In genomic region chr12:56781726-56782125, GRCh38 we compare ENCODE assay signal across 20 cellular contexts.
"Had no signal": no experiment of that assay in that cellular context is flagged by ENCODE, and none has a peak within 500 bp of the region (broad histone marks: within the 10 kb centered on the region; RNA-seq: fewer than 3 reads in every experiment).

No MANE protein-coding gene starts in this region.

- H3K27me3 Mint-ChIP-seq: effector memory CD8-positive, alpha-beta T cell; progenitor cell of endocrine pancreas had no signal

- H3K27ac ChIP-seq: esophagus squamous epithelium, neural progenitor cell, pancreas, tibial nerve had no signal

- H3K36me3 ChIP-seq: esophagus squamous epithelium, neural progenitor cell, pancreas, tibial nerve had no signal

- H3K4me1 Mint-ChIP-seq: immature natural killer cell; stimulated activated effector memory CD8-positive, alpha-beta T cell treated with anti-CD3 and anti-CD28 coated beads, Interleukin-12 subunit alpha, Interleukin-12 subunit beta, amount 100 ng/mL, for 72 hours had no signal

- H3K4me3 Mint-ChIP-seq: effector memory CD8-positive, alpha-beta T cell; immature natural killer cell; natural killer cell treated with Interleukin-12 subunit alpha and Interleukin-12 subunit beta and Interleukin-15 and Interleukin-18, amount 100 ng/mL, for 72 hours; neural progenitor cell; stimulated activated effector memory CD8-positive, alpha-beta T cell treated with anti-CD3 and anti-CD28 coated beads, Interleukin-12 subunit alpha, Interleukin-12 subunit beta, amount 100 ng/mL, for 72 hours had no signal

- H3K9me3 Mint-ChIP-seq: effector memory CD8-positive, alpha-beta T cell; immature natural killer cell; natural killer cell treated with Interleukin-12 subunit alpha and Interleukin-12 subunit beta and Interleukin-15 and Interleukin-18, amount 100 ng/mL, for 72 hours; stimulated activated effector memory CD8-positive, alpha-beta T cell treated with anti-CD3 and anti-CD28 coated beads, Interleukin-12 subunit alpha, Interleukin-12 subunit beta, amount 100 ng/mL, for 72 hours had no signal

- H3K4me3 ChIP-seq: esophagus squamous epithelium, lung, neural progenitor cell, pancreas, tibial nerve had no signal

- ATAC-seq: effector memory CD8-positive, alpha-beta T cell; left ventricle myocardium superior; natural killer cell treated with Interleukin-12 subunit alpha and Interleukin-12 subunit beta and Interleukin-15 and Interleukin-18, amount 100 ng/mL, for 72 hours; pancreas; right cardiac atrium; stimulated activated effector memory CD8-positive, alpha-beta T cell treated with anti-CD3 and anti-CD28 coated beads, Interleukin-12 subunit alpha, Interleukin-12 subunit beta, amount 100 ng/mL, for 72 hours; stimulated activated naive CD8-positive, alpha-beta T cell treated with anti-CD3 and anti-CD28 coated beads, Interleukin-15, Interleukin-2, amounts not matched to agents 100 U/mL and 50 U/mL, for 24 hours had no signal

- H3K9me3 ChIP-seq: esophagus squamous epithelium, pancreas, tibial nerve had no signal

- FAIRE-seq: keratinocyte, pancreas had no signal

- H3K27ac Mint-ChIP-seq: effector memory CD8-positive, alpha-beta T cell; immature natural killer cell; natural killer cell treated with Interleukin-12 subunit alpha and Interleukin-12 subunit beta and Interleukin-15 and Interleukin-18, amount 100 ng/mL, for 72 hours; neural progenitor cell; progenitor cell of endocrine pancreas; stimulated activated effector memory CD8-positive, alpha-beta T cell treated with anti-CD3 and anti-CD28 coated beads, Interleukin-12 subunit alpha, Interleukin-12 subunit beta, amount 100 ng/mL, for 72 hours had no signal

- DNase-seq: effector memory CD8-positive, alpha-beta T cell; esophagus squamous epithelium; foreskin fibroblast; immature natural killer cell; left ventricle myocardium superior; mesenchymal stem cell; midbrain; nucleus accumbens; pancreas; right cardiac atrium; stimulated activated CD4-positive, alpha-beta T cell treated with anti-CD3 and anti-CD28 coated beads, Interleukin-4, amount 100 ng/mL, for 1 hour; stimulated activated CD8-positive, alpha-beta memory T cell treated with anti-CD3 and anti-CD28 coated beads, Interleukin-4, amount 100 ng/mL, for 48 hours; stimulated activated naive CD8-positive, alpha-beta T cell treated with anti-CD3 and anti-CD28 coated beads, Interleukin-15, Interleukin-2, amounts not matched to agents 100 U/mL and 50 U/mL, for 24 hours had no signal

- H3K4me1 ChIP-seq: neural progenitor cell, pancreas, tibial nerve had no signal

- H3K9ac ChIP-seq: neural progenitor cell had no signal

- H3K4me2 ChIP-seq: neural progenitor cell had no signal

- H3K27me3 ChIP-seq: esophagus squamous epithelium, neural progenitor cell, pancreas, tibial nerve had no signal

- H3K36me3 Mint-ChIP-seq: immature natural killer cell; natural killer cell treated with Interleukin-12 subunit alpha and Interleukin-12 subunit beta and Interleukin-15 and Interleukin-18, amount 100 ng/mL, for 72 hours; stimulated activated effector memory CD8-positive, alpha-beta T cell treated with anti-CD3 and anti-CD28 coated beads, Interleukin-12 subunit alpha, Interleukin-12 subunit beta, amount 100 ng/mL, for 72 hours had no signal
